Comparison of ENCODE assay signal across 18 cellular contexts in genomic region chr10:19290770-19291169, GRCh38.
DNase-seq lines count a peak whose midpoint lies in the region; ATAC-seq, FAIRE-seq and TF ChIP-seq lines count a peak whose summit lies in the region.
"Had no signal": no experiment of that assay in that cellular context is flagged by ENCODE, and none has a peak within 500 bp of the region (broad histone marks: within the 10 kb centered on the region; RNA-seq: fewer than 3 reads in every experiment).

No MANE protein-coding gene starts in this region.

- no peaks in the 10 kb centered on the region for H3K79me1 ChIP-seq in neuronal stem cell (ENCODE audit: low read depth, low read length)

- H3K27ac ChIP-seq in adrenal gland (no peak overlapping the region), neuronal stem cell (replicated peaks; ENCODE audit: low read length) (no peak overlapping the region)
- H3K27ac ChIP-seq: A549, C4-2B had no signal

- H4K91ac ChIP-seq in neuronal stem cell (ENCODE audit: low read depth, low read length, poor library complexity) = no peak overlapping the region

- H3K14ac ChIP-seq in neuronal stem cell (ENCODE audit: low read length) = no peak overlapping the region

- peak; percentile 96 for FAIRE-seq in colon (lab: Jason Lieb, UNC)
- FAIRE-seq: A549, D721Med, G401.6, GM12891, GM19239, H1 had no signal

- H2BK12ac ChIP-seq in neuronal stem cell (ENCODE audit: low read length) = no peak overlapping the region

- WGBS in adrenal gland, 4 donors = 20 to 35% (median 27%) methylated on average over 1 of the region's 1 CpG
- WGBS in neuronal stem cell (ENCODE audit: extremely low coverage in 2 of 2, insufficient read length in 2 of 2, insufficient replicate concordance in 1 of 2), 2 donors = no CpG with 5 or more reads among the region's 1 CpG

- peaks cover 5% of the 10 kb centered on the region for H3K4me1 ChIP-seq in mucosa of descending colon (ENCODE audit: low read depth)
- no peaks in the 10 kb centered on the region for H3K4me1 ChIP-seq in adrenal gland (replicated peaks in 1 of 2)
- H3K4me1 ChIP-seq in neuronal stem cell (ENCODE audit: control insufficient read depth in 2 of 2, insufficient read depth in 1 of 2, low read depth in 1 of 2, low read length in 2 of 2) = no peaks in the 10 kb centered on the region
- H3K4me1 ChIP-seq: A549, Caco-2 had no signal

- no peaks in the 10 kb centered on the region for H3K27me3 ChIP-seq in adrenal gland
- no peaks in the 10 kb centered on the region for H3K27me3 ChIP-seq in neuronal stem cell (ENCODE audit: control insufficient read depth in 3 of 3, insufficient read depth in 3 of 3, low read depth in 1 of 3, low read length in 3 of 3)

- H2BK5ac ChIP-seq in neuronal stem cell (ENCODE audit: low read length) = no peak overlapping the region

- no peak for TF ChIP-seq POLR2A in adrenal gland (IDR thresholded peaks at IDR 0.05)

- intact Hi-C loops in mucosa of descending colon (cut with DNase I, micrococcal nuclease) = no loop called here
- intact Hi-C loops in adrenal gland (cut with DNase I) = no loop called here

- H3K9me3 ChIP-seq in mucosa of descending colon (no peaks in the 10 kb centered on the region), adrenal gland (replicated peaks in 1 of 3) (no peaks in the 10 kb centered on the region), neuronal stem cell (replicated peaks in 1 of 2; ENCODE audit: control insufficient read depth in 2 of 2, insufficient read depth in 1 of 2, low read depth in 1 of 2, low read length in 2 of 2) (no peaks in the 10 kb centered on the region)
- H3K9me3 ChIP-seq: A549, Caco-2 had no signal

- H3K4me3 ChIP-seq in LNCaP clone FGC (ENCODE audit: low read depth, low read length) (no peak overlapping the region), mucosa of descending colon (no peak overlapping the region), adrenal gland (no peak overlapping the region), neuronal stem cell (ENCODE audit: low read length in 2 of 2) (no peak overlapping the region)
- H3K4me3 ChIP-seq: A549 had no signal

- H3K4me2 ChIP-seq in neuronal stem cell (ENCODE audit: insufficient read depth, low read length, poor library complexity, severe bottlenecking) = no peak overlapping the region
- H3K4me2 ChIP-seq: A549 had no signal

- no peak overlapping the region for H4K8ac ChIP-seq in neuronal stem cell (ENCODE audit: low read depth, low read length)

- TF ChIP-seq CTCF in LNCaP clone FGC (IDR thresholded peaks at IDR 0.05; ENCODE audit: control insufficient read depth, extremely low read depth, insufficient read depth) = no peak
- no peak for TF ChIP-seq CTCF in mucosa of descending colon (IDR thresholded peaks at IDR 0.05)
- TF ChIP-seq CTCF in adrenal gland (IDR thresholded peaks at IDR 0.05) = no peak

- no peaks in the 10 kb centered on the region for H3K36me3 ChIP-seq in mucosa of descending colon (ENCODE audit: low read depth)
- H3K36me3 ChIP-seq in adrenal gland (replicated peaks in 1 of 2) = no peaks in the 10 kb centered on the region
- H3K36me3 ChIP-seq in neuronal stem cell (replicated peaks in 1 of 2; ENCODE audit: control insufficient read depth in 2 of 2, insufficient read depth in 2 of 2, low read length in 2 of 2) = no peaks in the 10 kb centered on the region

- no peak overlapping the region for H2BK120ac ChIP-seq in neuronal stem cell (ENCODE audit: low read depth, low read length)

- no peak overlapping the region for H3K4ac ChIP-seq in neuronal stem cell (ENCODE audit: low read length)

- no peak overlapping the region for H3K18ac ChIP-seq in neuronal stem cell (ENCODE audit: low read length)

- H3K23ac ChIP-seq in neuronal stem cell (ENCODE audit: low read depth, low read length, poor library complexity) = no peak overlapping the region

- H2BK15ac ChIP-seq in neuronal stem cell (ENCODE audit: low read length) = no peak overlapping the region

- DNase-seq in HT-29 (ENCODE audit: low spot score) (peak; percentile 66), LNCaP clone FGC (ENCODE audit: low read depth) (peak; percentile 54), mucosa of descending colon (peak in 1 of 3 donors; percentile 76), adrenal gland (no peak), neuronal stem cell (ENCODE audit: low spot score) (no peak), NCI-H1436 treated with DMSO at 0.1 percent for 48 hours (lab: John Stamatoyannopoulos, UW) (no peak)
- DNase-seq: AML-193; Caco-2; CD4-positive, alpha-beta T cell; H9 had no signal

- ATAC-seq in mucosa of descending colon = peak; percentile 97
- ATAC-seq: A549 had no signal

- H2AK5ac ChIP-seq in neuronal stem cell (ENCODE audit: low read depth, low read length) = no peak overlapping the region

- H2AFZ ChIP-seq in neuronal stem cell (ENCODE audit: low read length) = no peak overlapping the region

- no peak overlapping the region for H3K9ac ChIP-seq in neuronal stem cell (ENCODE audit: low read depth, low read length, poor library complexity)

Comparison
In these comparisons a context has a peak if more than half of its experiments do, and no peak if none do; other contexts are left out.
1. DNase-seq: peak in HT-29 (single experiment) and LNCaP clone FGC (single experiment); none in adrenal gland (0 of 7), neuronal stem cell (single experiment) and NCI-H1436 treated with DMSO at 0.1 percent for 48 hours (single experiment).